ENCODE assay signal across 11 cellular contexts in the genomic region with DNA sequence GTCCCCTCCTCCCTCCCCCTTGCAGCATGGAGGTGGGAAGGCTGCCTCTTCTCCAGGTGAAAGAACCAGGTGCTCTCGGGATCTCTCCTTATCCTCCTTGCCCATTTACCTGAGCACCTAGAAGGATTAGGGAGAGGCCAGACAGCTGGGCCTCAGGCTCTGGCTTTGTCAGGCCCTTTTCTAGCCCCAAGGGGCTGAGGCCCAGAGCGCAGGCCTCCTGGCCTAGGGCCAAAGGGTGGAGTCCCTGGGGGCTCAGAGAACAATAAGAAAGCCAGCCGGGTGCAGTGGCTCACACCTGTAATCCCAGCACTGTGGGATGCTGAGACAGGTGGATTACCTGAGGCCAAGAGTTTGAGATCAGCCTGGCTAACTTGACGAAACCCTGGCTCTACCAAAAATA. TPM values are rescaled to one million over a fixed set of nuclear protein-coding genes. Genes with fewer than 3 reads are reported as not detected.
"Had no signal": no experiment of that assay in that cellular context is flagged by ENCODE, and none has a peak within 500 bp of the region (broad histone marks: within the 10 kb centered on the region; RNA-seq: fewer than 3 reads in every experiment).

No MANE protein-coding gene starts in this region.

- H3K27ac ChIP-seq: left lung, psoas muscle, testis had no signal

- H3K36me3 ChIP-seq: left lung had no signal

- H3K4me1 ChIP-seq: psoas muscle had no signal

- H3K9me3 ChIP-seq: testis had no signal

- H3K27me3 ChIP-seq: left lung, testis had no signal

- H3K4me3 ChIP-seq: left lung, psoas muscle, testis had no signal

- DNase-seq: activated CD4-positive, alpha-beta T cell treated with anti-CD3 and anti-CD28 coated beads for 48 hours; activated naive CD4-positive, alpha-beta T cell; effector CD4-positive, alpha-beta T cell; left lung; stimulated activated CD4-positive, alpha-beta T cell treated with anti-CD3 and anti-CD28 coated beads, Interleukin-15, amount 100 ng/mL, for 24 hours; stimulated activated CD4-positive, alpha-beta T cell treated with anti-CD3 and anti-CD28 coated beads, Interleukin-4, amount 100 ng/mL, for 24 hours; stimulated activated naive CD8-positive, alpha-beta T cell treated with anti-CD3 and anti-CD28 coated beads, Interleukin-15, amount 100 ng/mL, for 72 hours had no signal

RNA-seq across cellular contexts. Expression of a gene that starts 16.0 kb away (rescaled TPM):
- total RNA-seq: cardiac septum, frontal cortex, psoas muscle had no signal
- polyA plus RNA-seq: psoas muscle had no signal
